In the genomic region with DNA sequence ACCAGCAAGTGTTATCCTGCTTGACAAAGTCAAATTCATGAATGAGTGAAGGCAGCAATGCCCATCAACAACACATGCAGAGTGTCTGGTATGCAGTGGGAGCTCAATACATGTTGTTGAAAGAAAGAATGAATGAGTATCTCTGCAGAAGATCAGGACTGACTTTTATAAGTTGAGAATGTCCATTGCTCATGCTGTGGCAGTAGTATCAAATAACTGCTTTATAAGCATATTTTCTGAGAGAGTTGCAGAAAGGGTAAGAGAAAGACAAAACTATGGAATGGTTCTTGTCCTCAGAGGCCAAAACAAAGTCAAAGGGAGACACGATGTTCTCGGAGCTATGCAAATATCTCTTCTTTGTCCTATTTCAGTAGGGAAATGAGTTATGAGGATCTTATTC, we compare ENCODE assay signal across 37 cellular contexts.
"Had no signal": no experiment of that assay in that cellular context is flagged by ENCODE, and none has a peak within 500 bp of the region (broad histone marks: within the 10 kb centered on the region; RNA-seq: fewer than 3 reads in every experiment).

No MANE protein-coding gene starts in this region.

- H3K36me3 ChIP-seq: brain microvascular endothelial cell, MG63, Peyer's patch, SJSA1 had no signal

- H3K4me3 ChIP-seq: MG63, Peyer's patch, SJSA1 had no signal

- H3K27ac Mint-ChIP-seq: activated B cell treated with CpG ODN at 0.5 μM for 24 hours; activated CD4-positive, alpha-beta memory T cell treated with anti-CD3 and anti-CD28 coated beads for 36 hours; activated CD8-positive, alpha-beta memory T cell treated with anti-CD3 and anti-CD28 coated beads, Interleukin-2, amount 10 ng/mL, durations not matched to agents 7 days and 5 days; activated naive CD4-positive, alpha-beta T cell treated with anti-CD3 and anti-CD28 coated beads, Interleukin-2, amount 10 ng/mL, durations not matched to agents 7 days and 5 days; activated naive CD8-positive, alpha-beta T cell; activated naive CD8-positive, alpha-beta T cell treated with anti-CD3 and anti-CD28 coated beads, Interleukin-2, amount 50 U/mL, for 24 hours had no signal

- H3K36me3 Mint-ChIP-seq: activated CD4-positive, alpha-beta memory T cell treated with anti-CD3 and anti-CD28 coated beads for 36 hours; activated CD8-positive, alpha-beta memory T cell treated with anti-CD3 and anti-CD28 coated beads, Interleukin-2, amount 10 ng/mL, durations not matched to agents 7 days and 5 days; activated naive CD4-positive, alpha-beta T cell treated with anti-CD3 and anti-CD28 coated beads, Interleukin-2, amount 10 ng/mL, durations not matched to agents 7 days and 5 days; activated naive CD8-positive, alpha-beta T cell had no signal

- H3K4me3 Mint-ChIP-seq: activated B cell treated with CpG ODN at 0.5 μM for 24 hours; activated CD4-positive, alpha-beta memory T cell treated with anti-CD3 and anti-CD28 coated beads for 36 hours; activated CD8-positive, alpha-beta memory T cell treated with anti-CD3 and anti-CD28 coated beads, Interleukin-2, amount 10 ng/mL, durations not matched to agents 7 days and 5 days; activated naive CD4-positive, alpha-beta T cell treated with anti-CD3 and anti-CD28 coated beads, Interleukin-2, amount 10 ng/mL, durations not matched to agents 7 days and 5 days; activated naive CD8-positive, alpha-beta T cell; activated naive CD8-positive, alpha-beta T cell treated with anti-CD3 and anti-CD28 coated beads, Interleukin-2, amount 50 U/mL, for 24 hours; central memory CD8-positive, alpha-beta T cell had no signal

- DNase-seq: activated B cell treated with CpG ODN at 0.5 μM for 24 hours; activated CD4-positive, alpha-beta memory T cell treated with anti-CD3 and anti-CD28 coated beads for 36 hours; activated CD4-positive, alpha-beta T cell treated with anti-CD3 and anti-CD28 coated beads for 4 hours; activated CD4-positive, alpha-beta T cell treated with anti-CD3 and anti-CD28 coated beads, Interleukin-2, amount 50 U/mL, for 1 hour; activated CD4-positive, CD25-positive, alpha-beta regulatory T cell treated with anti-CD3 and anti-CD28 coated beads, Interleukin-2, amount 50 U/mL, for 72 hours; activated CD8-positive, alpha-beta memory T cell treated with anti-CD3 and anti-CD28 coated beads for 24 hours; activated CD8-positive, alpha-beta memory T cell treated with anti-CD3 and anti-CD28 coated beads, Interleukin-2, amount 10 ng/mL, durations not matched to agents 7 days and 5 days; activated CD8-positive, alpha-beta memory T cell treated with anti-CD3 and anti-CD28 coated beads, Interleukin-2, amount 50 U/mL, for 48 hours; activated effector memory CD4-positive, alpha-beta T cell treated with Interleukin-2 at 50 U/mL for 16 hours; activated naive CD4-positive, alpha-beta T cell treated with anti-CD3 and anti-CD28 coated beads, Interleukin-2, amount 10 ng/mL, durations not matched to agents 7 days and 5 days; activated naive CD8-positive, alpha-beta T cell treated with anti-CD3 and anti-CD28 coated beads, Interleukin-2, amount 50 U/mL, for 24 hours; activated T-cell treated with anti-CD3 and anti-CD28 coated beads, Interleukin-2, amount 50 U/mL, for 48 hours; aorta; brain microvascular endothelial cell; Kasumi-1; KG1; MG63; MV-4-11; NCI-H1092; NCI-H1436 treated with DMSO at 0.1 percent for 48 hours; NCI-H1694 treated with DMSO at 0.1 percent for 48 hours; NCI-H2029; NCI-H345; NCI-H748 treated with DMSO at 0.1 percent for 48 hours; NK-92 treated with Interleukin-12 subunit alpha and Interleukin-12 subunit beta, amount 100 ng/mL, for 24 hours; PC-3; Peyer's patch; RPMI8226; SHP77 treated with DMSO at 0.1 percent for 48 hours; T-helper 1 cell; T-helper 2 cell; T-helper 9 cell had no signal

- H3K27ac ChIP-seq: brain microvascular endothelial cell, Peyer's patch, SJSA1, VCaP had no signal

- H3K27me3 ChIP-seq: brain microvascular endothelial cell, MG63, Peyer's patch, SJSA1 had no signal

- H3K9me3 Mint-ChIP-seq: activated B cell treated with CpG ODN at 0.5 μM for 24 hours; activated naive CD4-positive, alpha-beta T cell treated with anti-CD3 and anti-CD28 coated beads, Interleukin-2, amount 10 ng/mL, durations not matched to agents 7 days and 5 days; activated naive CD8-positive, alpha-beta T cell treated with anti-CD3 and anti-CD28 coated beads, Interleukin-2, amount 50 U/mL, for 24 hours had no signal

- H3K9me3 ChIP-seq: MG63, Peyer's patch, SJSA1 had no signal

- H3K4me1 ChIP-seq: Peyer's patch, SJSA1 had no signal

- H3K27me3 Mint-ChIP-seq: activated B cell treated with CpG ODN at 0.5 μM for 24 hours; activated CD4-positive, alpha-beta memory T cell treated with anti-CD3 and anti-CD28 coated beads for 36 hours; activated CD8-positive, alpha-beta memory T cell treated with anti-CD3 and anti-CD28 coated beads, Interleukin-2, amount 10 ng/mL, durations not matched to agents 7 days and 5 days; activated naive CD4-positive, alpha-beta T cell treated with anti-CD3 and anti-CD28 coated beads, Interleukin-2, amount 10 ng/mL, durations not matched to agents 7 days and 5 days; activated naive CD8-positive, alpha-beta T cell; activated naive CD8-positive, alpha-beta T cell treated with anti-CD3 and anti-CD28 coated beads, Interleukin-2, amount 50 U/mL, for 24 hours; central memory CD8-positive, alpha-beta T cell had no signal

- H3K4me1 Mint-ChIP-seq: activated B cell treated with CpG ODN at 0.5 μM for 24 hours; activated CD8-positive, alpha-beta memory T cell treated with anti-CD3 and anti-CD28 coated beads, Interleukin-2, amount 10 ng/mL, durations not matched to agents 7 days and 5 days; activated naive CD4-positive, alpha-beta T cell treated with anti-CD3 and anti-CD28 coated beads, Interleukin-2, amount 10 ng/mL, durations not matched to agents 7 days and 5 days; activated naive CD8-positive, alpha-beta T cell treated with anti-CD3 and anti-CD28 coated beads, Interleukin-2, amount 50 U/mL, for 24 hours; central memory CD8-positive, alpha-beta T cell had no signal

- ATAC-seq: activated CD8-positive, alpha-beta memory T cell treated with anti-CD3 and anti-CD28 coated beads, Interleukin-2, amount 10 ng/mL, durations not matched to agents 7 days and 5 days; activated naive CD8-positive, alpha-beta T cell treated with anti-CD3 and anti-CD28 coated beads, Interleukin-2, amount 50 U/mL, for 24 hours; PC-3; SK-N-SH treated with all-trans-retinoic acid at 6 μM for 48 hours had no signal
